In the genomic region with DNA sequence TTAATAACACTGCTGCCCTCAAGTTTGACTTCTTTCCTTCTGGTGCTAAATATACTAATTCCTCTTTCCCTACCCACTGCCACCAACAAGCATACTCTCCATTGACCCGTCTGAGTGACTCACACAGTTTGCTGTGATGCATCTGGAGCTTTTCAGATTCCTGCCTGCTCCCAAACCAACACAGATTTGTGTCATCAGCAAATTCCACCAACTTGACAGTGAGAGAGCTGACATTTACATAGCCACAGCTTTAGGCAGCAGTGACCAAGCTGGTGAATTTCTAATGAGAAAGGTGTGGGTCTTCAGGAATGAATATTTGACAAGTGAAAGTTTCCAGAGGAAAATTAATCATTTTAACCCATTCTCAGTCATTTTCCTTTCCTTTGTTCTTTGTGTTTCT, we compare ENCODE assay signal across 13 cellular contexts.
DNase-seq lines count a peak whose midpoint lies in the region; ATAC-seq and TF ChIP-seq lines count a peak whose summit lies in the region.
"Had no signal": no experiment of that assay in that cellular context is flagged by ENCODE, and none has a peak within 500 bp of the region (broad histone marks: within the 10 kb centered on the region; RNA-seq: fewer than 3 reads in every experiment).

No MANE protein-coding gene starts in this region.

- 25% methylated on average over 1 of the region's 1 CpG for WGBS in right cardiac atrium

- no peak overlapping the region for H3K27ac ChIP-seq in right cardiac atrium (ENCODE audit: low read length)
- no peak overlapping the region for H3K27ac ChIP-seq in left ventricle myocardium inferior (replicated peaks)
- H3K27ac ChIP-seq: BLaER1 had no signal

- ATAC-seq in right cardiac atrium = peak; percentile 17 to 55
- no peak for ATAC-seq in T-cell (replicated peaks in 1 of 4)

- DNase-seq in right cardiac atrium (no peak), left ventricle myocardium inferior (no peak), kidney glomerular epithelial cell (lab: John Stamatoyannopoulos, UW) (peak; percentile 70), LoVo (ENCODE audit: low spot score) (no peak), NCI-H524 (lab: John Stamatoyannopoulos, UW) (no peak), T-cell (no peak)
- DNase-seq in stimulated activated CD4-positive, alpha-beta T cell treated with anti-CD3 and anti-CD28 coated beads, Interleukin-12 subunit alpha, Interleukin-12 subunit beta, amount 100 ng/mL, for 4 hours = no peak
- DNase-seq: activated naive CD4-positive, alpha-beta T cell treated with anti-CD3 and anti-CD28 coated beads for 36 hours; GOT3; head of caudate nucleus had no signal

- no peak overlapping the region for H3K4me3 Mint-ChIP-seq in brain
- H3K4me3 Mint-ChIP-seq in T-cell = no peak overlapping the region
- H3K4me3 Mint-ChIP-seq: activated naive CD4-positive, alpha-beta T cell treated with anti-CD3 and anti-CD28 coated beads for 36 hours; IgD-negative memory B cell had no signal

- H3K27me3 Mint-ChIP-seq in brain = peaks cover 4% of the 10 kb centered on the region
- H3K27me3 Mint-ChIP-seq in T-cell = no peaks in the 10 kb centered on the region
- H3K27me3 Mint-ChIP-seq: IgD-negative memory B cell had no signal

- no peaks in the 10 kb centered on the region for H3K36me3 ChIP-seq in left ventricle myocardium inferior
- H3K36me3 ChIP-seq: BLaER1 had no signal

- H3K36me3 Mint-ChIP-seq in brain = no peaks in the 10 kb centered on the region
- H3K36me3 Mint-ChIP-seq in T-cell = no peaks in the 10 kb centered on the region
- H3K36me3 Mint-ChIP-seq: IgD-negative memory B cell had no signal

- intact Hi-C loops in right cardiac atrium (cut with DNase I) (no loop called here), left ventricle myocardium inferior (cut with micrococcal nuclease) (no loop called here)

- H3K4me3 ChIP-seq in right cardiac atrium (ENCODE audit: low read length) (no peak overlapping the region), left ventricle myocardium inferior (no peak overlapping the region)
- H3K4me3 ChIP-seq: BLaER1 had no signal

- TF ChIP-seq CTCF in left ventricle myocardium inferior (IDR thresholded peaks at IDR 0.05; ENCODE audit: borderline replicate concordance) = no peak
- TF ChIP-seq CTCF in brain (conservative IDR thresholded peaks at IDR 0.05) = no peak

- CTCF ChIA-PET in T-cell (lab: Charles Lee) = interaction anchor here in 1 of 2 donors (1.4 kb wide), 1 partner anchor 12 kb away, joined by 5 read pairs; no protein-coding TSS in a partner anchor

- H3K9me3 Mint-ChIP-seq in brain = peaks cover 0 to 3% (median 0%) of the 10 kb centered on the region in 5 experiments
- H3K9me3 Mint-ChIP-seq in T-cell = peaks cover 0 to 4% (median 0%) of the 10 kb centered on the region in 3 donors
- H3K9me3 Mint-ChIP-seq: activated naive CD4-positive, alpha-beta T cell treated with anti-CD3 and anti-CD28 coated beads for 36 hours had no signal

- H3K27ac Mint-ChIP-seq in brain = peak overlapping the region in 3 of 5 experiments; percentile 13 to 59 (median 57)
- H3K27ac Mint-ChIP-seq in T-cell = no peak overlapping the region
- H3K27ac Mint-ChIP-seq: activated naive CD4-positive, alpha-beta T cell treated with anti-CD3 and anti-CD28 coated beads for 36 hours; IgD-negative memory B cell had no signal

- H3K27me3 ChIP-seq in right cardiac atrium (ENCODE audit: control insufficient read depth, insufficient read depth) (no peaks in the 10 kb centered on the region), left ventricle myocardium inferior (ENCODE audit: low read depth) (no peaks in the 10 kb centered on the region)
- H3K27me3 ChIP-seq: BLaER1 had no signal

- POLR2A ChIA-PET in T-cell (lab: Charles Lee) = no interaction called here

- H3K4me1 ChIP-seq in right cardiac atrium (ENCODE audit: control insufficient read depth, insufficient read depth, low read length) (no peaks in the 10 kb centered on the region), left ventricle myocardium inferior (peaks cover 3% of the 10 kb centered on the region)
- H3K4me1 ChIP-seq: BLaER1 had no signal

- H3K4me1 Mint-ChIP-seq in brain (peaks cover 17% of the 10 kb centered on the region), T-cell (no peaks in the 10 kb centered on the region)
- H3K4me1 Mint-ChIP-seq: IgD-negative memory B cell had no signal

- H3K9me3 ChIP-seq in right cardiac atrium (ENCODE audit: control insufficient read depth, low read length) (no peaks in the 10 kb centered on the region), left ventricle myocardium inferior (replicated peaks) (no peaks in the 10 kb centered on the region)
- H3K9me3 ChIP-seq: BLaER1 had no signal

Comparison
In these comparisons a context has a peak if more than half of its experiments do, and no peak if none do; other contexts are left out.
1. ATAC-seq: peak in right cardiac atrium (2 of 2); none in T-cell (0 of 4).
2. H3K27ac Mint-ChIP-seq: peak in brain (3 of 5); none in T-cell (0 of 2).